15 cellular contexts compared by ENCODE assay signal in the genomic region with DNA sequence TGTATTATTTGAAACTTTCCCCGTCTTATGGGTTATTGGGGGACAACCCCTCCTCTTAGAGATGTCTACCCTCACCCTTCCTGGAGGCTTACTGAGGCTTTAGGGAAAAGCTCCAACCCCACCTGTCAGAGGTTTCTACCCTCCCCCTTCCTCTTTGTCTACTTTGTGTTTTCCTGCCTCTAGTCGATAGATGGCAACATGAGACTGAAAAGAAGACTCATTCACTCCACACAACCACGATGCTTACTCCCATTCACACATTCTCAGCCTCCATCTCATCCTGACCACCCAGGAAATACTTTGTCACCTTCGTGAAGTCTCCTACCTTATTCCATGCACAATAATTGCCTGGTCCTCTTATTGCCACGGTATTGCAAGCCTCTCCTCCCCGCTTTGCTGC.
A peak's percentile ranks its signal among the peaks of the same experiment; 100 is the strongest.
DNase-seq lines count a peak whose midpoint lies in the region; ATAC-seq, FAIRE-seq and TF ChIP-seq lines count a peak whose summit lies in the region.
"Had no signal": no experiment of that assay in that cellular context is flagged by ENCODE, and none has a peak within 500 bp of the region (broad histone marks: within the 10 kb centered on the region; RNA-seq: fewer than 3 reads in every experiment).

No MANE protein-coding gene starts in this region.

- no peaks in the 10 kb centered on the region for H3K9me3 Mint-ChIP-seq in activated CD4-positive, alpha-beta T cell treated with anti-CD3 and anti-CD28 coated beads, Interleukin-2, amount 10 ng/mL, durations not matched to agents 7 days and 5 days
- H3K9me3 Mint-ChIP-seq in activated CD4-positive, alpha-beta T cell treated with anti-CD3 and anti-CD28 coated beads, Interleukin-2, amount 10 ng/mL, durations not matched to agents 24 days and 14 days, result no peaks in the 10 kb centered on the region
- H3K9me3 Mint-ChIP-seq: activated naive CD4-positive, alpha-beta T cell treated with anti-CD3 and anti-CD28 coated beads, Interleukin-2, amount 50 U/mL, for 72 hours; T-helper 1 cell treated with Interleukin-12 subunit alpha and Interleukin-12 subunit beta and Interleukin-4 antibody, amounts not matched to agents 30 μg/mL and 1 μg/mL, for 36 hours had no signal

- TF ChIP-seq POLR2A in breast epithelium (IDR thresholded peaks at IDR 0.05), result no peak

- POLR2A ChIA-PET in activated CD4-positive, alpha-beta T cell treated with anti-CD3 and anti-CD28 coated beads, Interleukin-2, amount 10 ng/mL, durations not matched to agents 7 days and 5 days (lab: Charles Lee), result no interaction called here

- H3K9me3 ChIP-seq in small intestine (ENCODE audit: control insufficient read depth, low read depth), result no peaks in the 10 kb centered on the region
- H3K9me3 ChIP-seq in breast epithelium, result no peaks in the 10 kb centered on the region
- H3K9me3 ChIP-seq: mucosa of descending colon, vagina had no signal

- H3K4me1 ChIP-seq in small intestine (ENCODE audit: control insufficient read depth in 2 of 2, insufficient read depth in 1 of 2, low read depth in 1 of 2, low read length in 1 of 2), result no peaks in the 10 kb centered on the region
- no peaks in the 10 kb centered on the region for H3K4me1 ChIP-seq in breast epithelium
- H3K4me1 ChIP-seq: vagina had no signal

- no peak overlapping the region for H3K27ac Mint-ChIP-seq in activated CD4-positive, alpha-beta T cell treated with anti-CD3 and anti-CD28 coated beads, Interleukin-2, amount 10 ng/mL, durations not matched to agents 7 days and 5 days
- no peak overlapping the region for H3K27ac Mint-ChIP-seq in activated CD4-positive, alpha-beta T cell treated with anti-CD3 and anti-CD28 coated beads, Interleukin-2, amount 10 ng/mL, durations not matched to agents 24 days and 14 days

- no peaks in the 10 kb centered on the region for H3K36me3 Mint-ChIP-seq in activated CD4-positive, alpha-beta T cell treated with anti-CD3 and anti-CD28 coated beads, Interleukin-2, amount 10 ng/mL, durations not matched to agents 7 days and 5 days (ENCODE audit: low read depth)
- H3K36me3 Mint-ChIP-seq in activated CD4-positive, alpha-beta T cell treated with anti-CD3 and anti-CD28 coated beads, Interleukin-2, amount 10 ng/mL, durations not matched to agents 24 days and 14 days (ENCODE audit: low read depth), result no peaks in the 10 kb centered on the region
- H3K36me3 Mint-ChIP-seq: activated naive CD4-positive, alpha-beta T cell treated with anti-CD3 and anti-CD28 coated beads, Interleukin-2, amount 50 U/mL, for 72 hours had no signal

- peak; percentile 42 for TF ChIP-seq CTCF in LNCaP clone FGC (IDR thresholded peaks at IDR 0.05; ENCODE audit: control insufficient read depth, extremely low read depth, insufficient read depth)
- TF ChIP-seq CTCF in cardiac fibroblast (IDR thresholded peaks at IDR 0.05; ENCODE audit: low read depth, low read length), result peak; percentile 8
- TF ChIP-seq CTCF in breast epithelium (IDR thresholded peaks at IDR 0.05), result no peak

- 27 to 38% methylated on average over 6 of the region's 6 CpGs; no CpG with 5 or more reads in 1 of the 3 donors for WGBS in small intestine, 3 donors

- intact Hi-C loops in activated CD4-positive, alpha-beta T cell treated with anti-CD3 and anti-CD28 coated beads, Interleukin-2, amount 10 ng/mL, durations not matched to agents 24 days and 14 days (cut with micrococcal nuclease), result no loop called here
- intact Hi-C loops in breast epithelium (cut with DNase I; ENCODE audit: low total_unique reads), result no loop called here

- no peak for ATAC-seq in esophagus mucosa
- ATAC-seq: mucosa of descending colon had no signal

- peaks cover 12% of the 10 kb centered on the region for H3K4me1 Mint-ChIP-seq in activated CD4-positive, alpha-beta T cell treated with anti-CD3 and anti-CD28 coated beads, Interleukin-2, amount 10 ng/mL, durations not matched to agents 7 days and 5 days
- H3K4me1 Mint-ChIP-seq in activated CD4-positive, alpha-beta T cell treated with anti-CD3 and anti-CD28 coated beads, Interleukin-2, amount 10 ng/mL, durations not matched to agents 24 days and 14 days, result peaks cover 2% of the 10 kb centered on the region

- H3K27me3 ChIP-seq in small intestine (ENCODE audit: control insufficient read depth in 2 of 2, insufficient read depth in 2 of 2, low read length in 2 of 2), result no peaks in the 10 kb centered on the region
- H3K27me3 ChIP-seq in breast epithelium, result no peaks in the 10 kb centered on the region
- H3K27me3 ChIP-seq: vagina had no signal

- CTCF ChIA-PET in activated CD4-positive, alpha-beta T cell treated with anti-CD3 and anti-CD28 coated beads, Interleukin-2, amount 10 ng/mL, durations not matched to agents 7 days and 5 days (lab: Charles Lee), result no interaction called here

- H3K36me3 ChIP-seq in small intestine (ENCODE audit: control insufficient read depth in 2 of 2, insufficient read depth in 2 of 2, low read length in 2 of 2) (no peaks in the 10 kb centered on the region), breast epithelium (no peaks in the 10 kb centered on the region)
- H3K36me3 ChIP-seq: vagina had no signal

- H3K27me3 Mint-ChIP-seq in activated CD4-positive, alpha-beta T cell treated with anti-CD3 and anti-CD28 coated beads, Interleukin-2, amount 10 ng/mL, durations not matched to agents 7 days and 5 days, result no peaks in the 10 kb centered on the region
- no peaks in the 10 kb centered on the region for H3K27me3 Mint-ChIP-seq in activated CD4-positive, alpha-beta T cell treated with anti-CD3 and anti-CD28 coated beads, Interleukin-2, amount 10 ng/mL, durations not matched to agents 24 days and 14 days

- no peak overlapping the region for H3K4me3 Mint-ChIP-seq in activated CD4-positive, alpha-beta T cell treated with anti-CD3 and anti-CD28 coated beads, Interleukin-2, amount 10 ng/mL, durations not matched to agents 7 days and 5 days
- no peak overlapping the region for H3K4me3 Mint-ChIP-seq in activated CD4-positive, alpha-beta T cell treated with anti-CD3 and anti-CD28 coated beads, Interleukin-2, amount 10 ng/mL, durations not matched to agents 24 days and 14 days

- H3K4me3 ChIP-seq in LNCaP clone FGC (ENCODE audit: low read depth, low read length) (no peak overlapping the region), cardiac fibroblast (replicated peaks in 1 of 2; ENCODE audit: low read depth in 2 of 2, low read length in 2 of 2) (no peak overlapping the region), small intestine (ENCODE audit: low read depth in 1 of 2, low read length in 2 of 2) (no peak overlapping the region), breast epithelium (no peak overlapping the region)
- H3K4me3 ChIP-seq: mucosa of descending colon, PC-9, vagina had no signal

- no peak for FAIRE-seq in small intestine (lab: Jason Lieb, UNC)

- H3K27ac ChIP-seq in small intestine (ENCODE audit: low read depth in 1 of 2, low read length in 1 of 2) (no peak overlapping the region), breast epithelium (no peak overlapping the region)
- H3K27ac ChIP-seq: PC-9, vagina had no signal

- DNase-seq in activated CD4-positive, alpha-beta T cell treated with anti-CD3 and anti-CD28 coated beads, Interleukin-2, amount 10 ng/mL, durations not matched to agents 7 days and 5 days, result peak; percentile 4
- DNase-seq in activated CD4-positive, alpha-beta T cell treated with anti-CD3 and anti-CD28 coated beads, Interleukin-2, amount 10 ng/mL, durations not matched to agents 24 days and 14 days, result no peak
- DNase-seq in LNCaP clone FGC (ENCODE audit: low read depth), result peak; percentile 19
- DNase-seq in cardiac fibroblast (ENCODE audit: low read depth in 2 of 2), result peak in 1 of 2 donors; percentile 27
- peak; percentile 7 for DNase-seq in small intestine
- DNase-seq in anterior cingulate cortex (lab: John Stamatoyannopoulos, UW), result no peak
- no peak for DNase-seq in breast epithelium (ENCODE audit: low spot score in 2 of 2)
- DNase-seq: DMS79, NCI-H2029, PC-9 had no signal

Comparison
In these comparisons a context has a peak if more than half of its experiments do, and no peak if none do; other contexts are left out.
1. DNase-seq: peak in activated CD4-positive, alpha-beta T cell treated with anti-CD3 and anti-CD28 coated beads, Interleukin-2, amount 10 ng/mL, durations not matched to agents 7 days and 5 days (single experiment), LNCaP clone FGC (single experiment) and small intestine (single experiment); none in activated CD4-positive, alpha-beta T cell treated with anti-CD3 and anti-CD28 coated beads, Interleukin-2, amount 10 ng/mL, durations not matched to agents 24 days and 14 days (single experiment), anterior cingulate cortex (0 of 58) and breast epithelium (0 of 2).
2. CTCF ChIP-seq: peak in LNCaP clone FGC (single experiment) and cardiac fibroblast (single experiment); none in breast epithelium (0 of 3).